ENCODE assay signal across 8 cellular contexts in the genomic region with DNA sequence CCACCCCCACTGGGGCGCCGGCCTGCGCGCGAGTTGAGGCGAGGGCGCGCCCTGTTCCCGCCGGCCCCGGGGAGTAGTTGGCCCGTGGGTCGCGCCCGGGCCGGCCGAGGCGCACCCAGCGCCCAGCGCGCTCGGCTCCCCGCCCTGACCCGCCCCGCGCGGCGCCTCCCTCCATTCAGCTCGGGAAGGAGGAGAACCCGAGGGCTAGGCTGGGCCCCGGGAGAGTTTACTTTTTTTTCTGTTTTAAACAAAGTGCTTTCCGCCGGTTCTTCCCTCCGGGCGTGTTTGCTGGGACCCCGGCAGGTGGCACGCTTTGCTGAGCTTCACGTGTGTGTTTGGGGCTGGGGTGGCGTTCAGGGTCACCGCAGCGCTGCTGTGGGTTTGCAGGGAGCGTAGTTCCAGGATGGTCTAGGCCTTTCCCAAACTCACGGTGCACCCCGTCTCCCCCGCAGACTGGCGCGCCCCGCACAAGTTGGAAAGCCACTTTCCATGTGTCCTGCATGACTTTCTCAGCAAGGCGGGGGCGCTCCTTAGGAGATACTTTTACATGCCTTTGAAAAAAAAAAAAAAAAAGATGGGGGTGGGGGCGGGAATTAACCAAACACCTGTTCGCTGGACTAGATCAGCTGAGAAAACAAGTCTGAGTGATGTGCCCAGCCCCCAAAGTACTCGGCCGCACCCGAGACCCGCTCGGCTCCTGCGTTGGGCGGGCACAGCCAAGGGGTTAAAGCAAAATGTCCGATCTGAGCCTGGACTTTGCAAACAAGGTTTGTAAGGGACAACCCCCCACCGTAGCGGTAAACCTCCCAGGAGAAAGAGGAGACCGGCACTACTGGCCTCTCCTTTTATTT. TPM values are rescaled to one million over a fixed set of nuclear protein-coding genes. Genes with fewer than 3 reads are reported as not detected.
DNase-seq lines count a peak whose midpoint lies in the region; ATAC-seq, FAIRE-seq and TF ChIP-seq lines count a peak whose summit lies in the region.

No MANE protein-coding gene starts in this region.

- peak overlapping the region; percentile 97 for H3K18ac ChIP-seq in neuronal stem cell (ENCODE audit: low read length)

- H3K36me3 ChIP-seq in NT2/D1 (ENCODE audit: insufficient read depth, insufficient read length, low read length) (no peaks in the 10 kb centered on the region), gastroesophageal sphincter (no peaks in the 10 kb centered on the region), neuronal stem cell (replicated peaks in 1 of 2; ENCODE audit: control insufficient read depth in 2 of 2, insufficient read depth in 2 of 2, low read length in 2 of 2) (no peaks in the 10 kb centered on the region)

- H3K14ac ChIP-seq in neuronal stem cell (ENCODE audit: low read length): peak overlapping the region; percentile 31

- no peak overlapping the region for H2BK5ac ChIP-seq in neuronal stem cell (ENCODE audit: low read length)

- no peak overlapping the region for H3K4ac ChIP-seq in neuronal stem cell (ENCODE audit: low read length)

- H3K79me1 ChIP-seq in neuronal stem cell (ENCODE audit: low read depth, low read length): no peaks in the 10 kb centered on the region

- no peak for TF ChIP-seq POLR2A in gastroesophageal sphincter (IDR thresholded peaks at IDR 0.05)

- peak overlapping the region; percentile 78 for H3K4me3 ChIP-seq in NT2/D1 (ENCODE audit: insufficient read length, low read depth)
- peak overlapping the region; percentile 60 to 76 for H3K4me3 ChIP-seq in gastroesophageal sphincter
- peak overlapping the region; percentile 76 to 89 for H3K4me3 ChIP-seq in neuronal stem cell (ENCODE audit: low read length in 2 of 2)

- no peak for TF ChIP-seq CTCF in gastroesophageal sphincter (IDR thresholded peaks at IDR 0.05)

- peaks cover 3% of the 10 kb centered on the region for H3K4me1 ChIP-seq in NT2/D1 (ENCODE audit: insufficient read depth, insufficient read length)
- H3K4me1 ChIP-seq in gastroesophageal sphincter: peaks cover 0 to 22% (median 3%) of the 10 kb centered on the region in 3 donors
- H3K4me1 ChIP-seq in neuronal stem cell (ENCODE audit: control insufficient read depth in 2 of 2, insufficient read depth in 1 of 2, low read depth in 1 of 2, low read length in 2 of 2): peaks cover 6 to 10% of the 10 kb centered on the region in 2 donors

- H3K9me3 ChIP-seq in NT2/D1 (ENCODE audit: insufficient read depth, low read length) (no peaks in the 10 kb centered on the region), gastroesophageal sphincter (no peaks in the 10 kb centered on the region), neuronal stem cell (replicated peaks in 1 of 2; ENCODE audit: control insufficient read depth in 2 of 2, insufficient read depth in 1 of 2, low read depth in 1 of 2, low read length in 2 of 2) (peaks cover 0 to under 1% of the 10 kb centered on the region in 2 donors)

- no peak overlapping the region for H2AK5ac ChIP-seq in neuronal stem cell (ENCODE audit: low read depth, low read length)

- no peak for TF ChIP-seq EP300 in gastroesophageal sphincter (IDR thresholded peaks at IDR 0.05)

- H3K4me2 ChIP-seq in neuronal stem cell (ENCODE audit: insufficient read depth, low read length, poor library complexity, severe bottlenecking): peak overlapping the region; percentile 81

- FAIRE-seq in urothelium cell line (lab: Jason Lieb, UNC): no peak

- H4K8ac ChIP-seq in neuronal stem cell (ENCODE audit: low read depth, low read length): peak overlapping the region; percentile 68

- no peak overlapping the region for H4K91ac ChIP-seq in neuronal stem cell (ENCODE audit: low read depth, low read length, poor library complexity)

- peak; percentile 41 for ATAC-seq in gastroesophageal sphincter

- H3K23ac ChIP-seq in neuronal stem cell (ENCODE audit: low read depth, low read length, poor library complexity): peak overlapping the region; percentile 76

- H3K27me3 ChIP-seq in NT2/D1 (ENCODE audit: insufficient read depth, insufficient read length) (peaks cover 5% of the 10 kb centered on the region), gastroesophageal sphincter (peaks cover 51% of the 10 kb centered on the region), neuronal stem cell (ENCODE audit: control insufficient read depth in 3 of 3, insufficient read depth in 3 of 3, low read depth in 1 of 3, low read length in 3 of 3) (peaks cover 0 to 23% (median 4%) of the 10 kb centered on the region in 3 experiments)

- DNase-seq in HCEC 1CT (peak; percentile 30), NT2/D1 (ENCODE audit: low read depth, low spot score) (peak; percentile 51), neuronal stem cell (ENCODE audit: low spot score) (peak; percentile 42), urothelium cell line (ENCODE audit: low spot score) (peak; percentile 49), inferior parietal cortex (ENCODE audit: extremely low spot score) (no peak), GOT3 (lab: John Stamatoyannopoulos, UW) (no peak)
- DNase-seq in activated effector memory CD4-positive, alpha-beta T cell treated with Interleukin-2 at 50 U/mL for 16 hours: peak; percentile 49

- no peak overlapping the region for H2BK12ac ChIP-seq in neuronal stem cell (ENCODE audit: low read length)

- peak overlapping the region in 3 of 4 donors; percentile 74 to 83 (median 79) for H3K27ac ChIP-seq in gastroesophageal sphincter
- peak overlapping the region; percentile 53 for H3K27ac ChIP-seq in neuronal stem cell (replicated peaks; ENCODE audit: low read length)

- H2BK120ac ChIP-seq in neuronal stem cell (ENCODE audit: low read depth, low read length): peak overlapping the region; percentile 88

- peak overlapping the region; percentile 88 for H2BK15ac ChIP-seq in neuronal stem cell (ENCODE audit: low read length)

- H3K9ac ChIP-seq in NT2/D1 (ENCODE audit: insufficient read length, low read depth) (peak overlapping the region; percentile 95), neuronal stem cell (ENCODE audit: low read depth, low read length, poor library complexity) (peak overlapping the region; percentile 84)

- WGBS in gastroesophageal sphincter (ENCODE audit: low coverage in 1 of 2), 2 donors: 26 to 27% methylated on average over 12 to 13 of the region's 63 CpGs
- no CpG with 5 or more reads among the region's 63 CpGs for WGBS in neuronal stem cell (ENCODE audit: extremely low coverage in 2 of 2, insufficient read length in 2 of 2, insufficient replicate concordance in 1 of 2), 2 donors

- peak overlapping the region; percentile 96 for H2AFZ ChIP-seq in neuronal stem cell (ENCODE audit: low read length)

RNA-seq across cellular contexts. Expression of a gene that starts 0.8 kb away (rescaled TPM):
- total RNA-seq in gastroesophageal sphincter: 10 to 100 TPM; 32.5 to 62.2 (median 48.7) TPM
- polyA plus RNA-seq in neuronal stem cell (2013, experiment 1 of 2): 18.3 TPM
- polyA plus RNA-seq in neuronal stem cell (2013, experiment 2 of 2): 18.0 TPM

Comparison
In these comparisons a context has a peak if more than half of its experiments do, and no peak if none do; other contexts are left out.
1. DNase-seq: peak in HCEC 1CT (single experiment), NT2/D1 (single experiment), activated effector memory CD4-positive, alpha-beta T cell treated with Interleukin-2 at 50 U/mL for 16 hours (single experiment), neuronal stem cell (single experiment) and urothelium cell line (single experiment); none in inferior parietal cortex (single experiment) and GOT3 (single experiment).
2. Peak in every context shown above with its lines, with median percentiles within 50 percentile points of each other: H3K4me3 ChIP-seq.